ENCODE assay signal across 8 cellular contexts in genomic region chr1:21175670-21176581, GRCh38. TPM values are rescaled to one million over a fixed set of nuclear protein-coding genes. Genes with fewer than 3 reads are reported as not detected.
DNase-seq lines count a peak whose midpoint lies in the region; TF ChIP-seq lines count a peak whose summit lies in the region.

No MANE protein-coding gene starts in this region.

- no peak for TF ChIP-seq CTCF in HFFc6 (IDR thresholded peaks at IDR 0.05)
- TF ChIP-seq CTCF in fibroblast of mammary gland (conservative IDR thresholded peaks at IDR 0.05; ENCODE audit: control insufficient read depth, insufficient read depth, low read depth, low read length) = no peak
- peak; percentile 26 for TF ChIP-seq CTCF in neural crest cell (conservative IDR thresholded peaks at IDR 0.05)

- H3K27ac Mint-ChIP-seq in HFFc6 (peak overlapping the region; percentile 80), neural crest cell (ENCODE audit: unreplicated experiment) (peak overlapping the region; percentile 96)

- no peaks in the 10 kb centered on the region for H3K4me1 ChIP-seq in ES-I3 (ENCODE audit: insufficient read depth, low read length)

- peak overlapping the region; percentile 91 for H3K4me3 Mint-ChIP-seq in HFFc6
- H3K4me3 Mint-ChIP-seq in neural crest cell = peak overlapping the region; percentile 99

- peak overlapping the region; percentile 75 for H3K4me3 ChIP-seq in fibroblast of mammary gland (ENCODE audit: control insufficient read depth, low read depth, low read length)

- no peaks in the 10 kb centered on the region for H3K9me3 ChIP-seq in ES-I3 (ENCODE audit: control insufficient read depth, insufficient read depth, low read length)

- no peaks in the 10 kb centered on the region for H3K36me3 ChIP-seq in ES-I3 (ENCODE audit: insufficient read depth, low read length)

- DNase-seq in HFFc6 (no peak), NCI-H345 (lab: John Stamatoyannopoulos, UW) (peak; percentile 18), fibroblast of mammary gland (ENCODE audit: low read depth) (no peak), neural crest cell (ENCODE audit: low read depth, low spot score) (peak; percentile 23), ureter (ENCODE audit: low spot score) (peak; percentile 50), KBM-7 (no peak)
- peak; percentile 51 to 59 for DNase-seq in activated T-cell treated with anti-CD3 and anti-CD28 coated beads, Interleukin-2, amount 50 U/mL, for 48 hours

- H3K27me3 Mint-ChIP-seq in HFFc6 (ENCODE audit: insufficient read depth) (no peaks in the 10 kb centered on the region), neural crest cell (ENCODE audit: low read depth) (no peaks in the 10 kb centered on the region)

- H3K36me3 Mint-ChIP-seq in HFFc6 (ENCODE audit: low read depth) (peaks cover 24% of the 10 kb centered on the region), neural crest cell (ENCODE audit: low read depth) (peaks cover 4% of the 10 kb centered on the region)

- H3K9me3 Mint-ChIP-seq in HFFc6 (no peaks in the 10 kb centered on the region), neural crest cell (no peaks in the 10 kb centered on the region)

- in situ Hi-C loops in KBM-7 (cut with MboI; ENCODE audit: low pct_unique_long_range_greater_than_20kb, low sequenced_read_pairs) = loop anchor here (25.0 kb wide), 1 partner anchor 464 kb away; the partner anchor contains the start of gene KIF17

- peak overlapping the region; percentile 79 for H3K9ac ChIP-seq in ES-I3 (ENCODE audit: low read depth, low read length)

- H3K4me1 Mint-ChIP-seq in HFFc6 (ENCODE audit: low read depth) (peaks cover 34% of the 10 kb centered on the region), neural crest cell (peaks cover 42% of the 10 kb centered on the region)

RNA-seq across cellular contexts. Expression of gene EIF4G3, which starts 0.8 kb away (rescaled TPM):
- 10 to 100 TPM; 79.5 to 88.6 (median 82.0) TPM for total RNA-seq in HFFc6 (2021; fragmentation: NEBNext Ultra II Directional; extraction: Animal tissue kit (Norgen Biotek cat#: 25700))
- total RNA-seq in neural crest cell (97.5 and 99.9 TPM in 2 replicates), ureter (93.9 TPM)

Comparison
In these comparisons a context has a peak if more than half of its experiments do, and no peak if none do; other contexts are left out.
1. DNase-seq: peak in NCI-H345 (single experiment), activated T-cell treated with anti-CD3 and anti-CD28 coated beads, Interleukin-2, amount 50 U/mL, for 48 hours (2 of 2), neural crest cell (single experiment) and ureter (single experiment); none in HFFc6 (single experiment), fibroblast of mammary gland (single experiment) and KBM-7 (single experiment).